8 cellular contexts compared by ENCODE assay signal in genomic region chr1:46247433-46248121, GRCh38. TPM values are rescaled to one million over a fixed set of nuclear protein-coding genes. Genes with fewer than 3 reads are reported as not detected.
DNase-seq lines count a peak whose midpoint lies in the region; ATAC-seq and TF ChIP-seq lines count a peak whose summit lies in the region.

RAD54L (plus strand) TSS chr1:46247763; CDS start chr1:46248406, 643 bp downstream.

- H3K4me2 ChIP-seq in PC-3 (ENCODE audit: low read length): peak within 1 kb of the TSS; percentile 99

- peak within 1 kb of the TSS; percentile 50 for H3K27ac ChIP-seq in PC-3 (ENCODE audit: low read length)
- peak within 1 kb of the TSS; percentile 74 to 76 for H3K27ac ChIP-seq in mucosa of rectum (ENCODE audit: low read depth in 2 of 2, low read length in 2 of 2)

- BruUV-seq in PC-3 (replicated peaks; lab: Mats Ljungman, UMichigan): no TSS peak

- no peaks in the 10 kb centered on the region for H4K20me1 ChIP-seq in PC-3 (ENCODE audit: low read length)

- peaks cover 23% of the 10 kb centered on the region for H3K36me3 ChIP-seq in PC-3 (ENCODE audit: low read depth, low read length)
- H3K36me3 ChIP-seq in mucosa of rectum (ENCODE audit: control insufficient read depth in 2 of 2, insufficient read depth in 2 of 2, low read length in 2 of 2): peaks cover 0 to 2% of the 10 kb centered on the region in 2 donors

- DNase-seq in DMS153 treated with DMSO at 0.1 percent for 48 hours (lab: John Stamatoyannopoulos, UW; ENCODE audit: unreplicated experiment): peak; percentile 100
- peak; percentile 99 for DNase-seq in Jurkat, Clone E6-1 (ENCODE audit: low read depth, low spot score)
- peak; percentile 99 for DNase-seq in PC-3
- peak; percentile 95 for DNase-seq in activated T-cell treated with anti-CD3 and anti-CD28 coated beads for 4 hours
- DNase-seq in epithelial cell of proximal tubule (ENCODE audit: low read depth): peak; percentile 81
- peak; percentile 92 to 93 for DNase-seq in stimulated activated CD8-positive, alpha-beta memory T cell treated with anti-CD3 and anti-CD28 coated beads, Interleukin-4, amount 100 ng/mL, for 4 hours (ENCODE audit: low read depth in 2 of 2, low spot score in 1 of 2)

- POLR2A ChIA-PET in PC-3 (lab: Charles Lee; ENCODE audit: unreplicated experiment): interaction anchor here (0.5 to 1.0 kb wide), 10 partner anchors 11 to 116 kb away, joined by 3 to 47 read pairs (median 5); partner anchors contain the start of genes LRRC41 and UQCRH

- H2AFZ ChIP-seq in PC-3 (ENCODE audit: low read length): peak within 1 kb of the TSS; percentile 97

- TF ChIP-seq CTCF in PC-3 (conservative IDR thresholded peaks at IDR 0.05; ENCODE audit: low read depth, low read length) (no peak), epithelial cell of proximal tubule (conservative IDR thresholded peaks at IDR 0.05; ENCODE audit: low read depth, low read length) (no peak)

- H3K27me3 ChIP-seq in PC-3 (ENCODE audit: low read length) (no peaks in the 10 kb centered on the region), mucosa of rectum (ENCODE audit: control insufficient read depth in 2 of 2, insufficient read depth in 2 of 2, low read length in 2 of 2) (no peaks in the 10 kb centered on the region)

- peak within 1 kb of the TSS; percentile 98 for H3K4me3 ChIP-seq in Jurkat, Clone E6-1 (ENCODE audit: low read length)
- H3K4me3 ChIP-seq in PC-3 (ENCODE audit: low read length) (peak within 1 kb of the TSS; percentile 96), epithelial cell of proximal tubule (ENCODE audit: low read depth, low read length) (peak within 1 kb of the TSS; percentile 77), mucosa of rectum (ENCODE audit: low read length in 2 of 2) (peak within 1 kb of the TSS; percentile 91 to 95)

- H3K9ac ChIP-seq in PC-3 (ENCODE audit: low read length) (peak within 1 kb of the TSS; percentile 91), mucosa of rectum (ENCODE audit: low read depth in 1 of 2, low read length in 2 of 2) (peak within 1 kb of the TSS; percentile 79 to 87)

- H3K4me1 ChIP-seq in PC-3 (ENCODE audit: insufficient read depth, low read length): peaks cover 22% of the 10 kb centered on the region
- peaks cover 4 to 7% of the 10 kb centered on the region in 2 donors for H3K4me1 ChIP-seq in mucosa of rectum (ENCODE audit: control insufficient read depth in 2 of 2, insufficient read depth in 2 of 2, low read length in 2 of 2)

- no peaks in the 10 kb centered on the region for H3K9me3 ChIP-seq in PC-3 (ENCODE audit: low read length)
- H3K9me3 ChIP-seq in mucosa of rectum (ENCODE audit: control insufficient read depth in 2 of 2, low read length in 2 of 2): no peaks in the 10 kb centered on the region

- no peaks in the 10 kb centered on the region for H3K9me2 ChIP-seq in PC-3 (replicated peaks; ENCODE audit: low read length)

- intact Hi-C loops in PC-3 (cut with micrococcal nuclease): loop anchor here (10.0 kb wide), 1 partner anchor 57 kb away; the partner anchor contains the start of genes LRRC41 and UQCRH

- CTCF ChIA-PET in PC-3 (lab: Charles Lee): interaction anchor here (0.6 to 1.1 kb wide), 6 partner anchors 10 to 212 kb away, joined by 3 to 11 read pairs (median 4); no protein-coding TSS in a partner anchor

- peaks cover 28% of the 10 kb centered on the region for H3K79me2 ChIP-seq in PC-3 (ENCODE audit: low read length)

- ATAC-seq in GM21619 (IDR thresholded peaks at IDR 0.05; ENCODE audit: unreplicated experiment) (peak; percentile 92), PC-3 (peak; percentile 89)

- no peaks in the 10 kb centered on the region for H3F3A ChIP-seq in PC-3 (ENCODE audit: low read length, unreplicated experiment)

RNA-seq across cellular contexts. Expression of gene RAD54L, which starts in this region (rescaled TPM):
- polyA plus RNA-seq in Jurkat, Clone E6-1 (2012; ENCODE audit: insufficient read depth, insufficient read length): 101 TPM
- total RNA-seq in PC-3 (2014; rRNA removed) (26.0 and 29.4 TPM in 2 replicates), epithelial cell of proximal tubule (23.6 and 30.6 TPM in 2 replicates)

Comparison
In these comparisons a context has a peak if more than half of its experiments do, and no peak if none do; other contexts are left out.
1. Peak in every context shown above with its lines: DNase-seq, ATAC-seq, H3K4me3 ChIP-seq and H3K27ac ChIP-seq.